Comparison of ENCODE assay signal across 9 cellular contexts in genomic region chr3:154040283-154040682, GRCh38.
DNase-seq lines count a peak whose midpoint lies in the region; ATAC-seq, FAIRE-seq and TF ChIP-seq lines count a peak whose summit lies in the region.
"Had no signal": no experiment of that assay in that cellular context is flagged by ENCODE, and none has a peak within 500 bp of the region (broad histone marks: within the 10 kb centered on the region; RNA-seq: fewer than 3 reads in every experiment).

No MANE protein-coding gene starts in this region.

- no peaks in the 10 kb centered on the region for H3K4me1 ChIP-seq in A673 (ENCODE audit: insufficient read depth, low read length, poor library complexity, severe bottlenecking)

- POLR2A ChIA-PET in A673 (lab: Charles Lee; ENCODE audit: low non-redundant PET), result no interaction called here

- no peak overlapping the region for H3K27ac ChIP-seq in A673 (ENCODE audit: low read depth, low read length, poor library complexity, severe bottlenecking)

- no peaks in the 10 kb centered on the region for H3K27me3 ChIP-seq in A673 (replicated peaks; ENCODE audit: insufficient read depth, low read depth, low read length, poor library complexity)

- peak; percentile 48 for DNase-seq in A673 (ENCODE audit: low spot score)
- DNase-seq in Jurkat, Clone E6-1 (ENCODE audit: low read depth, low spot score), result peak; percentile 27
- DNase-seq in stimulated activated naive CD8-positive, alpha-beta T cell treated with anti-CD3 and anti-CD28 coated beads, Interleukin-15, Interleukin-2, amounts not matched to agents 100 U/mL and 50 U/mL, for 24 hours, result no peak
- DNase-seq in stimulated activated naive CD8-positive, alpha-beta T cell treated with anti-CD3 and anti-CD28 coated beads, Interleukin-15, amount 100 ng/mL, for 72 hours, result no peak
- no peak for DNase-seq in activated CD4-positive, CD25-positive, alpha-beta regulatory T cell treated with anti-CD3 and anti-CD28 coated beads, Interleukin-2, amount 50 U/mL, for 72 hours

- FAIRE-seq in colon (lab: Jason Lieb, UNC), result peak; percentile 36

- no peak overlapping the region for H3K4me3 Mint-ChIP-seq in stimulated activated memory B cell treated with anti-CD40 and anti-IgM and Interleukin-4, amounts not matched to agents 10 μg/mL and 1 μg/mL and 100 μg/mL, for 72 hours
- H3K4me3 Mint-ChIP-seq in stimulated activated naive CD8-positive, alpha-beta T cell treated with anti-CD3 and anti-CD28 coated beads, Interleukin-15, amount 100 ng/mL, for 72 hours, result no peak overlapping the region
- H3K4me3 Mint-ChIP-seq: central memory CD8-positive, alpha-beta T cell had no signal

- no peaks in the 10 kb centered on the region for H3K4me1 Mint-ChIP-seq in stimulated activated memory B cell treated with anti-CD40 and anti-IgM and Interleukin-4, amounts not matched to agents 10 μg/mL and 1 μg/mL and 100 μg/mL, for 72 hours
- no peaks in the 10 kb centered on the region for H3K4me1 Mint-ChIP-seq in stimulated activated naive CD8-positive, alpha-beta T cell treated with anti-CD3 and anti-CD28 coated beads, Interleukin-15, amount 100 ng/mL, for 72 hours
- H3K4me1 Mint-ChIP-seq: central memory CD8-positive, alpha-beta T cell had no signal

- H3K36me3 ChIP-seq in A673 (ENCODE audit: insufficient read depth, low read length, poor library complexity, severe bottlenecking), result no peaks in the 10 kb centered on the region

- no peaks in the 10 kb centered on the region for H3K36me3 Mint-ChIP-seq in stimulated activated memory B cell treated with anti-CD40 and anti-IgM and Interleukin-4, amounts not matched to agents 10 μg/mL and 1 μg/mL and 100 μg/mL, for 72 hours

- intact Hi-C loops in A673 (cut with micrococcal nuclease; ENCODE audit: unreplicated experiment), result loop anchor here (5.0 kb wide), 1 partner anchor 212 kb away; no protein-coding TSS in a partner anchor

- no peak overlapping the region for H3K4me3 ChIP-seq in A673 (ENCODE audit: low read depth, low read length, poor library complexity, severe bottlenecking)
- H3K4me3 ChIP-seq in Jurkat, Clone E6-1 (ENCODE audit: low read length), result no peak overlapping the region

- H3K27ac Mint-ChIP-seq in stimulated activated memory B cell treated with anti-CD40 and anti-IgM and Interleukin-4, amounts not matched to agents 10 μg/mL and 1 μg/mL and 100 μg/mL, for 72 hours, result no peak overlapping the region
- H3K27ac Mint-ChIP-seq in stimulated activated naive CD8-positive, alpha-beta T cell treated with anti-CD3 and anti-CD28 coated beads, Interleukin-15, amount 100 ng/mL, for 72 hours, result no peak overlapping the region

- CTCF ChIA-PET in A673 (lab: Charles Lee), result no interaction called here

- no peaks in the 10 kb centered on the region for H3K9me3 Mint-ChIP-seq in stimulated activated memory B cell treated with anti-CD40 and anti-IgM and Interleukin-4, amounts not matched to agents 10 μg/mL and 1 μg/mL and 100 μg/mL, for 72 hours
- H3K9me3 Mint-ChIP-seq in stimulated activated naive CD8-positive, alpha-beta T cell treated with anti-CD3 and anti-CD28 coated beads, Interleukin-15, amount 100 ng/mL, for 72 hours, result no peaks in the 10 kb centered on the region
- H3K9me3 Mint-ChIP-seq: central memory CD8-positive, alpha-beta T cell had no signal

- no peaks in the 10 kb centered on the region for H3K9me3 ChIP-seq in A673 (ENCODE audit: low read depth, low read length, poor library complexity, severe bottlenecking)

- peak; percentile 61 for TF ChIP-seq CTCF in A673 (conservative IDR thresholded peaks at IDR 0.05; ENCODE audit: low read depth, low read length)

- BruUV-seq in A673 (replicated peaks; lab: Mats Ljungman, UMichigan), result no TSS peak

- ATAC-seq in GM18861 (IDR thresholded peaks at IDR 0.05; ENCODE audit: unreplicated experiment), result peak; percentile 67
- no peak for ATAC-seq in stimulated activated memory B cell treated with anti-CD40 and anti-IgM and Interleukin-4, amounts not matched to agents 10 μg/mL and 1 μg/mL and 100 μg/mL, for 72 hours
- ATAC-seq in stimulated activated naive CD8-positive, alpha-beta T cell treated with anti-CD3 and anti-CD28 coated beads, Interleukin-15, Interleukin-2, amounts not matched to agents 100 U/mL and 50 U/mL, for 24 hours, result no peak
- no peak for ATAC-seq in stimulated activated naive CD8-positive, alpha-beta T cell treated with anti-CD3 and anti-CD28 coated beads, Interleukin-15, amount 100 ng/mL, for 72 hours

- no peaks in the 10 kb centered on the region for H3K27me3 Mint-ChIP-seq in stimulated activated memory B cell treated with anti-CD40 and anti-IgM and Interleukin-4, amounts not matched to agents 10 μg/mL and 1 μg/mL and 100 μg/mL, for 72 hours
- no peaks in the 10 kb centered on the region for H3K27me3 Mint-ChIP-seq in stimulated activated naive CD8-positive, alpha-beta T cell treated with anti-CD3 and anti-CD28 coated beads, Interleukin-15, amount 100 ng/mL, for 72 hours

Comparison
In these comparisons a context has a peak if more than half of its experiments do, and no peak if none do; other contexts are left out.
1. DNase-seq: peak in A673 (single experiment) and Jurkat, Clone E6-1 (single experiment); none in stimulated activated naive CD8-positive, alpha-beta T cell treated with anti-CD3 and anti-CD28 coated beads, Interleukin-15, Interleukin-2, amounts not matched to agents 100 U/mL and 50 U/mL, for 24 hours (single experiment), stimulated activated naive CD8-positive, alpha-beta T cell treated with anti-CD3 and anti-CD28 coated beads, Interleukin-15, amount 100 ng/mL, for 72 hours (0 of 2) and activated CD4-positive, CD25-positive, alpha-beta regulatory T cell treated with anti-CD3 and anti-CD28 coated beads, Interleukin-2, amount 50 U/mL, for 72 hours (single experiment).